ENCODE assay signal across 8 cellular contexts in the genomic region with DNA sequence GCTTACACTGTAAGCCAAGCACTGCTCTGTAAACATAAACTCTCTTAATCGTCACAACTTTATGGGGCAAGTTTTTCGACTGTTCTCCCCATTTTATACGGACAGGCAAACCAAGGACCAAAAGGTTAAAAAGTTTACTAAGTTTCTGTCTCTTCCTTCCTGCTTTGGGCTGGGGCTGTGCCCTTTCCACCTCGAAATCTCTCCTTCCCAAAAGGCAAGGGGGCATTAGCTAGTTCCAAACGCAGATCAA. TPM values are rescaled to one million over a fixed set of nuclear protein-coding genes. Genes with fewer than 3 reads are reported as not detected.
DNase-seq lines count a peak whose midpoint lies in the region; ATAC-seq and TF ChIP-seq lines count a peak whose summit lies in the region.

No MANE protein-coding gene starts in this region.

- peaks cover 7% of the 10 kb centered on the region for H3K36me3 ChIP-seq in H7 (replicated peaks; ENCODE audit: control insufficient read depth, insufficient read depth, low read length)
- peaks cover 11 to 15% (median 14%) of the 10 kb centered on the region in 3 donors for H3K36me3 ChIP-seq in skeletal muscle tissue (ENCODE audit: control insufficient read depth in 3 of 3, insufficient read depth in 3 of 3, low read length in 3 of 3)

- CTCF ChIA-PET in WTC11 (lab: Charles Lee) = interaction anchor here (0.7 to 6.8 kb wide), 60 partner anchors 8 to 1305 kb away, joined by 3 to 240 read pairs (median 8); a partner anchor contains a TSS

- peaks cover 43 to 53% (median 47%) of the 10 kb centered on the region in 3 donors for H3K4me1 ChIP-seq in skeletal muscle tissue (ENCODE audit: control insufficient read depth in 3 of 3, insufficient read depth in 3 of 3, low read length in 3 of 3)

- H3K36me3 Mint-ChIP-seq in WTC11 = peaks cover 12% of the 10 kb centered on the region
- H3K36me3 Mint-ChIP-seq in glutamatergic neuron (ENCODE audit: unreplicated experiment) = peaks cover 8% of the 10 kb centered on the region

- POLR2A ChIA-PET in WTC11 (lab: Charles Lee) = interaction anchor here (0.6 to 5.1 kb wide), 23 partner anchors 9 to 1106 kb away, joined by 3 to 200 read pairs (median 7); a partner anchor contains a TSS

- DNase-seq in H7 (no peak), WTC11 (ENCODE audit: low spot score) (no peak), glutamatergic neuron (no peak), SHP77 (lab: John Stamatoyannopoulos, UW) (no peak), NCI-H2107 (lab: John Stamatoyannopoulos, UW) (no peak)

- no peaks in the 10 kb centered on the region for H3K27me3 ChIP-seq in H7 (ENCODE audit: control insufficient read depth, insufficient read depth, low read length)
- no peaks in the 10 kb centered on the region for H3K27me3 ChIP-seq in skeletal muscle tissue (ENCODE audit: control insufficient read depth in 3 of 3, insufficient read depth in 3 of 3, low read length in 3 of 3)

- ATAC-seq in WTC11 (no peak), HG02885 (IDR thresholded peaks at IDR 0.05; ENCODE audit: poor library complexity, unreplicated experiment) (no peak), HG03457 (IDR thresholded peaks at IDR 0.05; ENCODE audit: unreplicated experiment) (no peak)

- TF ChIP-seq CTCF in WTC11 (IDR thresholded peaks at IDR 0.05) (no peak), glutamatergic neuron (IDR thresholded peaks at IDR 0.05; ENCODE audit: partially characterized antibody, unreplicated experiment) (no peak)

- H3K27ac Mint-ChIP-seq in WTC11 = peak overlapping the region; percentile 99
- H3K27ac Mint-ChIP-seq in glutamatergic neuron (ENCODE audit: unreplicated experiment) = peak overlapping the region; percentile 99

- H3K4me1 Mint-ChIP-seq in WTC11 = peaks cover 24% of the 10 kb centered on the region
- H3K4me1 Mint-ChIP-seq in glutamatergic neuron (ENCODE audit: low read depth, unreplicated experiment) = peaks cover 10% of the 10 kb centered on the region

- H3K9ac ChIP-seq in skeletal muscle tissue (ENCODE audit: low read depth in 1 of 3, low read length in 3 of 3) = peak overlapping the region; percentile 100

- H3K27me3 Mint-ChIP-seq in WTC11 (ENCODE audit: low read depth) (no peaks in the 10 kb centered on the region; the same call in 1 of the 2 replicates), glutamatergic neuron (ENCODE audit: unreplicated experiment) (peaks cover 24% of the 10 kb centered on the region)

- peak overlapping the region; percentile 40 for H3K4me3 ChIP-seq in H7 (ENCODE audit: insufficient read depth, low read depth, low read length)
- H3K4me3 ChIP-seq in skeletal muscle tissue (ENCODE audit: low read length in 3 of 3) = peak overlapping the region; percentile 94 to 100 (median 100)

- peak overlapping the region; percentile 100 for H3K27ac ChIP-seq in skeletal muscle tissue (ENCODE audit: low read depth, low read length)

- no peaks in the 10 kb centered on the region for H3K9me3 ChIP-seq in skeletal muscle tissue (ENCODE audit: control insufficient read depth in 3 of 3, low read length in 3 of 3)

- peak overlapping the region; percentile 96 for H3K4me3 Mint-ChIP-seq in WTC11
- H3K4me3 Mint-ChIP-seq in glutamatergic neuron (ENCODE audit: unreplicated experiment) = peak overlapping the region; percentile 94

- H3K9me3 Mint-ChIP-seq in WTC11 = no peaks in the 10 kb centered on the region
- H3K9me3 Mint-ChIP-seq in glutamatergic neuron (ENCODE audit: unreplicated experiment) = peaks cover 21% of the 10 kb centered on the region

TF ChIP-seq in WTC11, 78 proteins besides CTCF, POLR2A, EP300 and RAD21:
- TF ChIP-seq, protein P1, sequence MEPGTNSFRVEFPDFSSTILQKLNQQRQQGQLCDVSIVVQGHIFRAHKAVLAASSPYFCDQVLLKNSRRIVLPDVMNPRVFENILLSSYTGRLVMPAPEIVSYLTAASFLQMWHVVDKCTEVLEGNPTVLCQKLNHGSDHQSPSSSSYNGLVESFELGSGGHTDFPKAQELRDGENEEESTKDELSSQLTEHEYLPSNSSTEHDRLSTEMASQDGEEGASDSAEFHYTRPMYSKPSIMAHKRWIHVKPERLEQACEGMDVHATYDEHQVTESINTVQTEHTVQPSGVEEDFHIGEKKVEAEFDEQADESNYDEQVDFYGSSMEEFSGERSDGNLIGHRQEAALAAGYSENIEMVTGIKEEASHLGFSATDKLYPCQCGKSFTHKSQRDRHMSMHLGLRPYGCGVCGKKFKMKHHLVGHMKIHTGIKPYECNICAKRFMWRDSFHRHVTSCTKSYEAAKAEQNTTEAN (CRISPR knock-in tag; IDR thresholded peaks at IDR 0.05) = no peak
- TF ChIP-seq, protein P2, sequence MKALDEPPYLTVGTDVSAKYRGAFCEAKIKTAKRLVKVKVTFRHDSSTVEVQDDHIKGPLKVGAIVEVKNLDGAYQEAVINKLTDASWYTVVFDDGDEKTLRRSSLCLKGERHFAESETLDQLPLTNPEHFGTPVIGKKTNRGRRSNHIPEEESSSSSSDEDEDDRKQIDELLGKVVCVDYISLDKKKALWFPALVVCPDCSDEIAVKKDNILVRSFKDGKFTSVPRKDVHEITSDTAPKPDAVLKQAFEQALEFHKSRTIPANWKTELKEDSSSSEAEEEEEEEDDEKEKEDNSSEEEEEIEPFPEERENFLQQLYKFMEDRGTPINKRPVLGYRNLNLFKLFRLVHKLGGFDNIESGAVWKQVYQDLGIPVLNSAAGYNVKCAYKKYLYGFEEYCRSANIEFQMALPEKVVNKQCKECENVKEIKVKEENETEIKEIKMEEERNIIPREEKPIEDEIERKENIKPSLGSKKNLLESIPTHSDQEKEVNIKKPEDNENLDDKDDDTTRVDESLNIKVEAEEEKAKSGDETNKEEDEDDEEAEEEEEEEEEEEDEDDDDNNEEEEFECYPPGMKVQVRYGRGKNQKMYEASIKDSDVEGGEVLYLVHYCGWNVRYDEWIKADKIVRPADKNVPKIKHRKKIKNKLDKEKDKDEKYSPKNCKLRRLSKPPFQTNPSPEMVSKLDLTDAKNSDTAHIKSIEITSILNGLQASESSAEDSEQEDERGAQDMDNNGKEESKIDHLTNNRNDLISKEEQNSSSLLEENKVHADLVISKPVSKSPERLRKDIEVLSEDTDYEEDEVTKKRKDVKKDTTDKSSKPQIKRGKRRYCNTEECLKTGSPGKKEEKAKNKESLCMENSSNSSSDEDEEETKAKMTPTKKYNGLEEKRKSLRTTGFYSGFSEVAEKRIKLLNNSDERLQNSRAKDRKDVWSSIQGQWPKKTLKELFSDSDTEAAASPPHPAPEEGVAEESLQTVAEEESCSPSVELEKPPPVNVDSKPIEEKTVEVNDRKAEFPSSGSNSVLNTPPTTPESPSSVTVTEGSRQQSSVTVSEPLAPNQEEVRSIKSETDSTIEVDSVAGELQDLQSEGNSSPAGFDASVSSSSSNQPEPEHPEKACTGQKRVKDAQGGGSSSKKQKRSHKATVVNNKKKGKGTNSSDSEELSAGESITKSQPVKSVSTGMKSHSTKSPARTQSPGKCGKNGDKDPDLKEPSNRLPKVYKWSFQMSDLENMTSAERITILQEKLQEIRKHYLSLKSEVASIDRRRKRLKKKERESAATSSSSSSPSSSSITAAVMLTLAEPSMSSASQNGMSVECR (CRISPR knock-in tag; IDR thresholded peaks at IDR 0.05; ENCODE audit: borderline replicate concordance) = no peak
- TF ChIP-seq RORB (CRISPR knock-in tag; IDR thresholded peaks at IDR 0.05) = 0 out of 2 replicates have a peak, but pooled peaks have one; percentile 22
- TF ChIP-seq SMAD3 (CRISPR knock-in tag; IDR thresholded peaks at IDR 0.05; ENCODE audit: borderline replicate concordance) = 0 out of 2 replicates have a peak, but pooled peaks have one; percentile 51
- no peak for TF ChIP-seq SOX15 (CRISPR knock-in tag; IDR thresholded peaks at IDR 0.05)
- TF ChIP-seq, protein P3, sequence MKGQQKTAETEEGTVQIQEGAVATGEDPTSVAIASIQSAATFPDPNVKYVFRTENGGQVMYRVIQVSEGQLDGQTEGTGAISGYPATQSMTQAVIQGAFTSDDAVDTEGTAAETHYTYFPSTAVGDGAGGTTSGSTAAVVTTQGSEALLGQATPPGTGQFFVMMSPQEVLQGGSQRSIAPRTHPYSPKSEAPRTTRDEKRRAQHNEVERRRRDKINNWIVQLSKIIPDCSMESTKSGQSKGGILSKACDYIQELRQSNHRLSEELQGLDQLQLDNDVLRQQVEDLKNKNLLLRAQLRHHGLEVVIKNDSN (CRISPR knock-in tag; IDR thresholded peaks at IDR 0.05) = 0 out of 2 replicates have a peak, but pooled peaks have one; percentile 8

RNA-seq across cellular contexts. Expression of a gene that starts 2.2 kb away (rescaled TPM):
- total RNA-seq in H7 (2014; rRNA removed; shearing (Covaris generic)) = 173 and 181 TPM in 2 replicates
- total RNA-seq in WTC11 (2021) = 121 to 137 TPM (median 133 TPM) in 3 replicates
- total RNA-seq in glutamatergic neuron (ENCODE audit: unreplicated experiment) = 341 TPM
- 111 TPM for total RNA-seq in skeletal muscle tissue

RNA-seq across cellular contexts. Expression of a gene that starts 4.9 kb away (rescaled TPM):
- 0.55 and 0.76 TPM in 2 replicates for total RNA-seq in H7 (2014; rRNA removed; shearing (Covaris generic))
- total RNA-seq in WTC11 (2021) = 0.46 to 1.0 TPM (median 0.61 TPM) in 3 replicates
- 23.6 TPM for total RNA-seq in glutamatergic neuron (ENCODE audit: unreplicated experiment)
- 0.52 TPM for total RNA-seq in skeletal muscle tissue

RNA-seq across cellular contexts. Expression of a gene that starts 43.7 kb away (rescaled TPM):
- total RNA-seq in H7 (2014; rRNA removed; shearing (Covaris generic)) = 787 and 838 TPM in 2 replicates
- total RNA-seq in WTC11 (2021) = 373 to 434 TPM (median 409 TPM) in 3 replicates
- total RNA-seq in glutamatergic neuron (ENCODE audit: unreplicated experiment) = 137 TPM
- 119 TPM for total RNA-seq in skeletal muscle tissue

RNA-seq across cellular contexts. Expression of a gene that starts 53.0 kb away (rescaled TPM):
- total RNA-seq in H7 (2014; rRNA removed; shearing (Covaris generic)) = 0.52 and 1.4 TPM in 2 replicates
- total RNA-seq in WTC11 (2021) (3.0 to 5.7 TPM (median 3.8 TPM) in 3 replicates), glutamatergic neuron (ENCODE audit: unreplicated experiment) (69.8 TPM), skeletal muscle tissue (2.1 TPM)

Comparison
In these comparisons a context has a peak if more than half of its experiments do, and no peak if none do; other contexts are left out.
1. RNA of a gene that starts 4.9 kb away (total RNA-seq): 23.6 TPM in glutamatergic neuron (single experiment); 0.55 to 0.76 TPM in H7, 0.46 to 1.0 TPM in WTC11 and 0.52 TPM in skeletal muscle tissue (single experiment); every median in the first group is over 10 times any median in the second.